Comparison of ENCODE assay signal across 8 cellular contexts in the genomic region with DNA sequence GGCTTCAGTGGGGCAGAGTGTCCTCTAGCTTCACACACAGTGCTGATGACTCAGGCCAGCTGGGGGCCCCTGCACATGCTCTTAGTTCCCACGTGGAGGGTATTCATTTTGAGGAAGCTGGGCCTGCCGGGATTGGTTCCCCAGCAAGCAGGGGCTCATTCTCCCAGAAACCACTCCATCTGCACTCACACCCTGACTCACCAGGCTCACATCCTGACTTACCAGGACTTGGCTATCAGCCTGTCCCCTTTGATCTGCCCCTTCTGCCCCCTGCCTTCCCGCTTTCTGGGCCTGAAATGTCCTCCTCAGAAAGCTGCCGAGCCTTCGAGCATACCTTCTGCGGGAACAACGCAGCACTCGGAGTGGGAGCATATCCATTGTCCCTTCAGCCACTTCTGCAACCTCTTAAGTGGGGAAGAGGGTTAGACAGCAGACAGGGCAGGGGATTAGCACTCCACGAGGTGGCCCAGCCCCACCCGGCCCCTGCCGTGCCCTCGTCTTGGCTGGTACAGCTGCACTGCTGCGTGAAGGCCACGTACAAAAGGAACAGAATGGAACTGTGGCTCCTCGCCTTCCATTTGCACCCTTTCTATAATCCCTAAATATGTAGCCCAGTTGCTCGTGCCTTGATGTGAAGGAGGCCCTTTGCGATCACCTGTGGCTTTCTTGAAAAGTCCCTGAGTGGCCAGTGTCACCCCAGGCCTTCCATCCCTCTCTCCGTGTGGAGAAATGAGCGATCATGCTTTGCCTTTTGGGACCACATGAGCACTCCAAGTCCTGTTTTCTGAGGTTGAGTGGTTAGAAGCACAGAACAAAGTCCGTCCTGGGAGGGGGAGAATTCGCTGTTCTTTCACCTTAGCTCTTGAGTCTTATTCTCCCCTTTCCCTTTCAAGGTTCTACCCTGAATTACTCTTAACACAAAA. TPM values are rescaled to one million over a fixed set of nuclear protein-coding genes. Genes with fewer than 3 reads are reported as not detected.
A peak's percentile ranks its signal among the peaks of the same experiment; 100 is the strongest.
DNase-seq lines count a peak whose midpoint lies in the region; ATAC-seq and TF ChIP-seq lines count a peak whose summit lies in the region.

No MANE protein-coding gene starts in this region.

- DNase-seq in Kasumi-1 (lab: John Stamatoyannopoulos, UW) (peak; percentile 58 to 70), WERI-Rb-1 (peak; percentile 22), islet precursor cell (peak; percentile 92), GM19238 (ENCODE audit: insufficient read length, low spot score) (no peak), NCI-H446 (lab: John Stamatoyannopoulos, UW) (no peak)
- no peak for DNase-seq in effector CD4-positive, alpha-beta T cell

- ATAC-seq in GM19324 (IDR thresholded peaks at IDR 0.05; ENCODE audit: low FRiP score, unreplicated experiment) = no peak

- H3K4me3 ChIP-seq in WERI-Rb-1 (ENCODE audit: low read depth, low read length) = no peak overlapping the region

- TF ChIP-seq CTCF in WERI-Rb-1 (IDR thresholded peaks at IDR 0.05; ENCODE audit: low read depth, low read length) = no peak

- H3K27ac ChIP-seq in WERI-Rb-1 (no peak overlapping the region), temporal lobe (ENCODE audit: low read depth, low read length) (peak overlapping the region; percentile 90)

- no peaks in the 10 kb centered on the region for H3K9me3 ChIP-seq in WERI-Rb-1 (ENCODE audit: severe bottlenecking)

- no peaks in the 10 kb centered on the region for H3K27me3 ChIP-seq in WERI-Rb-1 (ENCODE audit: insufficient read depth, low read depth, severe bottlenecking)

- H3K36me3 ChIP-seq in WERI-Rb-1 = no peaks in the 10 kb centered on the region

RNA-seq across cellular contexts. Expression of gene TPCN1, which starts 26.1 kb away (rescaled TPM):
- total RNA-seq in temporal lobe = 4.2 TPM

Comparison
In these comparisons a context has a peak if more than half of its experiments do, and no peak if none do; other contexts are left out.
1. DNase-seq: peak in Kasumi-1 (2 of 2), WERI-Rb-1 (single experiment) and islet precursor cell (single experiment); none in effector CD4-positive, alpha-beta T cell (single experiment), GM19238 (single experiment) and NCI-H446 (0 of 2).